In genomic region chr12:120598674-120599463, GRCh38 we compare ENCODE assay signal across 12 cellular contexts. TPM values are rescaled to one million over a fixed set of nuclear protein-coding genes. Genes with fewer than 3 reads are reported as not detected.
DNase-seq lines count a peak whose midpoint lies in the region; ATAC-seq and TF ChIP-seq lines count a peak whose summit lies in the region.
"Had no signal": no experiment of that assay in that cellular context is flagged by ENCODE, and none has a peak within 500 bp of the region (broad histone marks: within the 10 kb centered on the region; RNA-seq: fewer than 3 reads in every experiment).

No MANE protein-coding gene starts in this region.

- peak; percentile 46 for ATAC-seq in activated naive CD8-positive, alpha-beta T cell treated with anti-CD3 and anti-CD28 coated beads, Interleukin-2, amount 50 U/mL, for 24 hours
- ATAC-seq in right cardiac atrium (peak; percentile 77 to 84), HG03135 (IDR thresholded peaks at IDR 0.05; ENCODE audit: unreplicated experiment) (no peak), WTC11 (no peak)

- CTCF ChIA-PET in WTC11 (lab: Charles Lee) (interaction anchor here (1.1 kb wide), 1 partner anchor 15 kb away, joined by 3 read pairs; no protein-coding TSS in a partner anchor), GM10248 (lab: Yijun Ruan, JAX) (interaction anchor here (2.0 kb wide), 1 partner anchor 16 kb away, joined by 11 read pairs; no protein-coding TSS in a partner anchor)

- H3K4me3 Mint-ChIP-seq in activated naive CD8-positive, alpha-beta T cell treated with anti-CD3 and anti-CD28 coated beads, Interleukin-2, amount 50 U/mL, for 24 hours, result no peak overlapping the region
- H3K4me3 Mint-ChIP-seq in activated naive CD8-positive, alpha-beta T cell treated with anti-CD3 and anti-CD28 coated beads for 36 hours, result no peak overlapping the region
- no peak overlapping the region for H3K4me3 Mint-ChIP-seq in WTC11
- H3K4me3 Mint-ChIP-seq: activated naive CD8-positive, alpha-beta T cell treated with anti-CD3 and anti-CD28 coated beads, Interleukin-2, amount 10 ng/mL, durations not matched to agents 7 days and 5 days had no signal

- TF ChIP-seq CTCF in thyroid gland (IDR thresholded peaks at IDR 0.05) (no peak), WTC11 (IDR thresholded peaks at IDR 0.05) (no peak), GM10248 (IDR thresholded peaks at IDR 0.05; ENCODE audit: control extremely low read depth, extremely low read depth, low read depth, missing control alignments) (no peak)

- H3K9me3 ChIP-seq in right cardiac atrium (ENCODE audit: control insufficient read depth, low read length) (no peaks in the 10 kb centered on the region), thyroid gland (no peaks in the 10 kb centered on the region)
- H3K9me3 ChIP-seq: prostate gland had no signal

- H3K9me3 Mint-ChIP-seq in activated naive CD8-positive, alpha-beta T cell treated with anti-CD3 and anti-CD28 coated beads, Interleukin-2, amount 50 U/mL, for 24 hours, result no peaks in the 10 kb centered on the region
- H3K9me3 Mint-ChIP-seq in activated naive CD8-positive, alpha-beta T cell treated with anti-CD3 and anti-CD28 coated beads for 36 hours, result no peaks in the 10 kb centered on the region
- no peaks in the 10 kb centered on the region for H3K9me3 Mint-ChIP-seq in WTC11
- H3K9me3 Mint-ChIP-seq: activated naive CD8-positive, alpha-beta T cell treated with anti-CD3 and anti-CD28 coated beads, Interleukin-2, amount 10 ng/mL, durations not matched to agents 7 days and 5 days had no signal

- WGBS in right cardiac atrium, result 40% methylated on average over 13 of the region's 13 CpGs
- WGBS in thyroid gland, 2 donors, result 38 to 40% methylated on average over 12 to 13 of the region's 13 CpGs

- no peaks in the 10 kb centered on the region for H3K4me1 Mint-ChIP-seq in activated naive CD8-positive, alpha-beta T cell treated with anti-CD3 and anti-CD28 coated beads, Interleukin-2, amount 50 U/mL, for 24 hours
- H3K4me1 Mint-ChIP-seq in activated naive CD8-positive, alpha-beta T cell treated with anti-CD3 and anti-CD28 coated beads for 36 hours, result no peaks in the 10 kb centered on the region
- peaks cover 21% of the 10 kb centered on the region for H3K4me1 Mint-ChIP-seq in WTC11

- POLR2A ChIA-PET in WTC11 (lab: Charles Lee), result no interaction called here
- POLR2A ChIA-PET in GM10248 (lab: Yijun Ruan, JAX), result interaction anchor here (1.2 kb wide), 1 partner anchor 17 kb away, joined by 4 read pairs; the partner anchor contains the start of gene POP5

- intact Hi-C loops in right cardiac atrium (cut with DNase I) (loop anchor here in 1 of 4 donors (10.0 kb wide), 1 partner anchor 46 kb away; the partner anchor contains the start of gene CABP1), thyroid gland (cut with DNase I) (no loop called here)

- in situ Hi-C loops in SK-MEL-5 (cut with HindIII; ENCODE audit: low pct_unique_long_range_greater_than_20kb, low sequenced_read_pairs), result no loop called here

- H3K27ac ChIP-seq in right cardiac atrium (ENCODE audit: low read length), result peak overlapping the region; percentile 13
- no peak overlapping the region for H3K27ac ChIP-seq in thyroid gland
- H3K27ac ChIP-seq: prostate gland had no signal

- H3K4me1 ChIP-seq in right cardiac atrium (ENCODE audit: control insufficient read depth, insufficient read depth, low read length) (no peaks in the 10 kb centered on the region), thyroid gland (peaks cover 0 to 10% of the 10 kb centered on the region in 2 donors)
- H3K4me1 ChIP-seq: prostate gland had no signal

- H3K36me3 Mint-ChIP-seq in activated naive CD8-positive, alpha-beta T cell treated with anti-CD3 and anti-CD28 coated beads, Interleukin-2, amount 50 U/mL, for 24 hours (ENCODE audit: low read depth), result no peaks in the 10 kb centered on the region
- H3K36me3 Mint-ChIP-seq in activated naive CD8-positive, alpha-beta T cell treated with anti-CD3 and anti-CD28 coated beads for 36 hours, result no peaks in the 10 kb centered on the region
- H3K36me3 Mint-ChIP-seq in WTC11, result no peaks in the 10 kb centered on the region
- H3K36me3 Mint-ChIP-seq: activated naive CD8-positive, alpha-beta T cell treated with anti-CD3 and anti-CD28 coated beads, Interleukin-2, amount 10 ng/mL, durations not matched to agents 7 days and 5 days had no signal

- H3K4me3 ChIP-seq in right cardiac atrium (ENCODE audit: low read length), result no peak overlapping the region
- no peak overlapping the region for H3K4me3 ChIP-seq in thyroid gland (replicated peaks in 1 of 3)
- H3K4me3 ChIP-seq: prostate gland had no signal

- TF ChIP-seq POLR2A in thyroid gland (IDR thresholded peaks at IDR 0.05), result no peak

- H3K27me3 ChIP-seq in right cardiac atrium (ENCODE audit: control insufficient read depth, insufficient read depth), result no peaks in the 10 kb centered on the region
- H3K27me3 ChIP-seq in thyroid gland, result no peaks in the 10 kb centered on the region

- H3K27me3 Mint-ChIP-seq in activated naive CD8-positive, alpha-beta T cell treated with anti-CD3 and anti-CD28 coated beads, Interleukin-2, amount 50 U/mL, for 24 hours, result peaks cover 7% of the 10 kb centered on the region
- H3K27me3 Mint-ChIP-seq in activated naive CD8-positive, alpha-beta T cell treated with anti-CD3 and anti-CD28 coated beads for 36 hours, result peaks cover 4% of the 10 kb centered on the region
- H3K27me3 Mint-ChIP-seq in WTC11 (ENCODE audit: low read depth), result no peaks in the 10 kb centered on the region

- H3K27ac Mint-ChIP-seq in activated naive CD8-positive, alpha-beta T cell treated with anti-CD3 and anti-CD28 coated beads, Interleukin-2, amount 50 U/mL, for 24 hours, result no peak overlapping the region
- no peak overlapping the region for H3K27ac Mint-ChIP-seq in activated naive CD8-positive, alpha-beta T cell treated with anti-CD3 and anti-CD28 coated beads for 36 hours
- no peak overlapping the region for H3K27ac Mint-ChIP-seq in WTC11
- H3K27ac Mint-ChIP-seq: activated naive CD8-positive, alpha-beta T cell treated with anti-CD3 and anti-CD28 coated beads, Interleukin-2, amount 10 ng/mL, durations not matched to agents 7 days and 5 days had no signal

- no peak for DNase-seq in activated naive CD8-positive, alpha-beta T cell treated with anti-CD3 and anti-CD28 coated beads, Interleukin-2, amount 50 U/mL, for 24 hours
- DNase-seq in activated naive CD8-positive, alpha-beta T cell treated with anti-CD3 and anti-CD28 coated beads for 36 hours, result no peak
- DNase-seq in SK-MEL-5 (ENCODE audit: low read depth, low spot score), result peak; percentile 80
- DNase-seq in right cardiac atrium, result no peak
- peak; percentile 14 to 15 for DNase-seq in thyroid gland
- DNase-seq in WTC11 (ENCODE audit: low spot score), result no peak
- no peak for DNase-seq in GM10248 (ENCODE audit: extremely low spot score)
- DNase-seq: activated naive CD8-positive, alpha-beta T cell treated with anti-CD3 and anti-CD28 coated beads, Interleukin-2, amount 10 ng/mL, durations not matched to agents 7 days and 5 days; NCI-H1436 treated with DMSO at 0.1 percent for 48 hours; T-helper 9 cell had no signal

- H3K36me3 ChIP-seq in thyroid gland, result no peaks in the 10 kb centered on the region
- H3K36me3 ChIP-seq: prostate gland had no signal

TF ChIP-seq in WTC11, 78 proteins besides CTCF, POLR2A, EP300 and RAD21:
- TF ChIP-seq, protein P1, sequence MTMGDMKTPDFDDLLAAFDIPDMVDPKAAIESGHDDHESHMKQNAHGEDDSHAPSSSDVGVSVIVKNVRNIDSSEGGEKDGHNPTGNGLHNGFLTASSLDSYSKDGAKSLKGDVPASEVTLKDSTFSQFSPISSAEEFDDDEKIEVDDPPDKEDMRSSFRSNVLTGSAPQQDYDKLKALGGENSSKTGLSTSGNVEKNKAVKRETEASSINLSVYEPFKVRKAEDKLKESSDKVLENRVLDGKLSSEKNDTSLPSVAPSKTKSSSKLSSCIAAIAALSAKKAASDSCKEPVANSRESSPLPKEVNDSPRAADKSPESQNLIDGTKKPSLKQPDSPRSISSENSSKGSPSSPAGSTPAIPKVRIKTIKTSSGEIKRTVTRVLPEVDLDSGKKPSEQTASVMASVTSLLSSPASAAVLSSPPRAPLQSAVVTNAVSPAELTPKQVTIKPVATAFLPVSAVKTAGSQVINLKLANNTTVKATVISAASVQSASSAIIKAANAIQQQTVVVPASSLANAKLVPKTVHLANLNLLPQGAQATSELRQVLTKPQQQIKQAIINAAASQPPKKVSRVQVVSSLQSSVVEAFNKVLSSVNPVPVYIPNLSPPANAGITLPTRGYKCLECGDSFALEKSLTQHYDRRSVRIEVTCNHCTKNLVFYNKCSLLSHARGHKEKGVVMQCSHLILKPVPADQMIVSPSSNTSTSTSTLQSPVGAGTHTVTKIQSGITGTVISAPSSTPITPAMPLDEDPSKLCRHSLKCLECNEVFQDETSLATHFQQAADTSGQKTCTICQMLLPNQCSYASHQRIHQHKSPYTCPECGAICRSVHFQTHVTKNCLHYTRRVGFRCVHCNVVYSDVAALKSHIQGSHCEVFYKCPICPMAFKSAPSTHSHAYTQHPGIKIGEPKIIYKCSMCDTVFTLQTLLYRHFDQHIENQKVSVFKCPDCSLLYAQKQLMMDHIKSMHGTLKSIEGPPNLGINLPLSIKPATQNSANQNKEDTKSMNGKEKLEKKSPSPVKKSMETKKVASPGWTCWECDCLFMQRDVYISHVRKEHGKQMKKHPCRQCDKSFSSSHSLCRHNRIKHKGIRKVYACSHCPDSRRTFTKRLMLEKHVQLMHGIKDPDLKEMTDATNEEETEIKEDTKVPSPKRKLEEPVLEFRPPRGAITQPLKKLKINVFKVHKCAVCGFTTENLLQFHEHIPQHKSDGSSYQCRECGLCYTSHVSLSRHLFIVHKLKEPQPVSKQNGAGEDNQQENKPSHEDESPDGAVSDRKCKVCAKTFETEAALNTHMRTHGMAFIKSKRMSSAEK (CRISPR knock-in tag; IDR thresholded peaks at IDR 0.05; ENCODE audit: borderline replicate concordance), result no peak
- no peak for TF ChIP-seq SOX15 (CRISPR knock-in tag; IDR thresholded peaks at IDR 0.05)

RNA-seq across cellular contexts. Expression of gene POP5, which starts 17.7 kb away (rescaled TPM):
- total RNA-seq in activated naive CD8-positive, alpha-beta T cell treated with anti-CD3 and anti-CD28 coated beads for 36 hours, result 10 to 100 TPM; 60.0 to 61.9 TPM
- 63.4 and 75.6 TPM in 2 replicates for total RNA-seq in SK-MEL-5 (2014; rRNA removed; shearing (Covaris generic))
- 50.5 and 67.9 TPM in 2 replicates for polyA plus RNA-seq in SK-MEL-5 (2015; cell fraction: cytosol; rRNA removed)
- polyA plus RNA-seq in SK-MEL-5 (2015; cell fraction: nucleus; rRNA removed), result 258 and 280 TPM in 2 replicates
- total RNA-seq in right cardiac atrium (10 to 100 TPM; 31.4 to 48.4 (median 41.5) TPM), thyroid gland (10 to 100 TPM; 27.9 to 72.0 (median 38.5) TPM), WTC11 (2021) (53.9 to 57.7 TPM (median 54.7 TPM) in 3 replicates)
- polyA plus RNA-seq in right cardiac atrium, result 54.1 TPM

RNA-seq across cellular contexts. Expression of gene CABP1, which starts 41.6 kb away (rescaled TPM):
- 1 to 10 TPM in 1 of 2 experiments, under 1 TPM in 1; 0.94 to 2.0 TPM for total RNA-seq in activated naive CD8-positive, alpha-beta T cell treated with anti-CD3 and anti-CD28 coated beads for 36 hours
- 1.2 and 2.8 TPM in 2 replicates for total RNA-seq in SK-MEL-5 (2014; rRNA removed; shearing (Covaris generic))
- 0.85 and 1.3 TPM in 2 replicates for polyA plus RNA-seq in SK-MEL-5 (2015; cell fraction: cytosol; rRNA removed)
- 1.3 and 2.2 TPM in 2 replicates for polyA plus RNA-seq in SK-MEL-5 (2015; cell fraction: nucleus; rRNA removed)
- total RNA-seq in right cardiac atrium, result 1 to 10 TPM in 3 of 4 donors, under 1 TPM in 1; 0.89 to 4.0 (median 2.0) TPM
- 3.0 TPM for polyA plus RNA-seq in right cardiac atrium
- total RNA-seq in thyroid gland, result 1 to 10 TPM in 1 of 4 donors, under 1 TPM in 1, not detected in 2; 0.33 to 1.4 TPM
- 10.1 to 14.1 TPM (median 10.7 TPM) in 3 replicates for total RNA-seq in WTC11 (2021)

Comparison
In these comparisons a context has a peak if more than half of its experiments do, and no peak if none do; other contexts are left out.
1. ATAC-seq: peak in activated naive CD8-positive, alpha-beta T cell treated with anti-CD3 and anti-CD28 coated beads, Interleukin-2, amount 50 U/mL, for 24 hours (single experiment) and right cardiac atrium (2 of 2); none in HG03135 (single experiment) and WTC11 (single experiment).
2. DNase-seq: peak in SK-MEL-5 (single experiment) and thyroid gland (2 of 2); none in activated naive CD8-positive, alpha-beta T cell treated with anti-CD3 and anti-CD28 coated beads, Interleukin-2, amount 50 U/mL, for 24 hours (single experiment), activated naive CD8-positive, alpha-beta T cell treated with anti-CD3 and anti-CD28 coated beads for 36 hours (single experiment), right cardiac atrium (0 of 3), WTC11 (single experiment) and GM10248 (single experiment).